In genomic region chr10:88163572-88163971, GRCh38 we compare ENCODE assay signal across 15 cellular contexts.
"Had no signal": no experiment of that assay in that cellular context is flagged by ENCODE, and none has a peak within 500 bp of the region (broad histone marks: within the 10 kb centered on the region; RNA-seq: fewer than 3 reads in every experiment).

No MANE protein-coding gene starts in this region.

- H3K4me1 ChIP-seq: body of pancreas, prostate gland had no signal

- DNase-seq: activated CD8-positive, alpha-beta memory T cell treated with anti-CD3 and anti-CD28 coated beads, Interleukin-2, amount 50 U/mL, for 4 hours; activated naive CD4-positive, alpha-beta T cell treated with Interleukin-2 at 50 U/mL for 16 hours; activated T-cell treated with anti-CD3 and anti-CD28 coated beads, Interleukin-2, amount 50 U/mL, for 24 hours; amygdala; body of pancreas; effector memory CD4-positive, alpha-beta T cell; foreskin keratinocyte; ovary; stimulated activated CD4-positive, alpha-beta T cell treated with anti-CD3 and anti-CD28 coated beads, Interleukin-4, amount 100 ng/mL, for 4 hours; stimulated activated naive CD8-positive, alpha-beta T cell treated with anti-CD3 and anti-CD28 coated beads, Interleukin-15, Interleukin-2, amounts not matched to agents 100 U/mL and 50 U/mL, for 24 hours; T-cell had no signal

- H3K9me3 ChIP-seq: body of pancreas, neutrophil, ovary, prostate gland had no signal

- H3K4me3 ChIP-seq: body of pancreas, ovary, prostate gland had no signal

- H3K27me3 ChIP-seq: body of pancreas, foreskin keratinocyte, neutrophil, ovary had no signal

- H3K36me3 ChIP-seq: neutrophil, ovary, prostate gland had no signal

- H3K27ac ChIP-seq: body of pancreas, foreskin keratinocyte, neutrophil, ovary, prostate gland had no signal

- ATAC-seq: body of pancreas; foreskin keratinocyte; left lobe of liver; stimulated activated naive CD8-positive, alpha-beta T cell treated with anti-CD3 and anti-CD28 coated beads, Interleukin-15, Interleukin-2, amounts not matched to agents 100 U/mL and 50 U/mL, for 24 hours; T-cell; WTC11 had no signal
